In genomic region chr12:132711169-132711843, GRCh38 we compare ENCODE assay signal across 8 cellular contexts.
DNase-seq lines count a peak whose midpoint lies in the region; ATAC-seq and TF ChIP-seq lines count a peak whose summit lies in the region.

No MANE protein-coding gene starts in this region.

- peak overlapping the region; percentile 80 for H3K4me3 Mint-ChIP-seq in nephron progenitor cell

- peaks cover 16% of the 10 kb centered on the region for H3K4me1 Mint-ChIP-seq in nephron progenitor cell

- peaks cover 25% of the 10 kb centered on the region for H3K36me3 Mint-ChIP-seq in nephron progenitor cell (ENCODE audit: low read depth)

- no peak for TF ChIP-seq CTCF in nephron progenitor cell (IDR thresholded peaks at IDR 0.05)

- no peak overlapping the region for H3K27ac Mint-ChIP-seq in nephron progenitor cell

- peak; percentile 38 for DNase-seq in activated CD4-positive, alpha-beta T cell treated with anti-CD3 and anti-CD28 coated beads for 48 hours
- DNase-seq in activated CD4-positive, alpha-beta T cell treated with anti-CD3 and anti-CD28 coated beads, Interleukin-2, amount 50 U/mL, for 4 hours: no peak
- DNase-seq in T-helper 9 cell: peak; percentile 21
- DNase-seq in epidermal melanocyte (ENCODE audit: insufficient read length, low spot score): peak; percentile 16
- DNase-seq in nephron progenitor cell: peak; percentile 53
- DNase-seq in NCI-H1092 (lab: John Stamatoyannopoulos, UW): no peak
- no peak for DNase-seq in HuH-7 (ENCODE audit: low spot score)

- H3K9me3 Mint-ChIP-seq in nephron progenitor cell: peaks cover 14% of the 10 kb centered on the region

- peaks cover 3% of the 10 kb centered on the region for H3K27me3 Mint-ChIP-seq in nephron progenitor cell (ENCODE audit: low read depth, poor library complexity)

- ATAC-seq in HG03066 (IDR thresholded peaks at IDR 0.05; ENCODE audit: low read depth, unreplicated experiment): peak; percentile 14

Comparison
In these comparisons a context has a peak if more than half of its experiments do, and no peak if none do; other contexts are left out.
1. DNase-seq: peak in activated CD4-positive, alpha-beta T cell treated with anti-CD3 and anti-CD28 coated beads for 48 hours (single experiment), T-helper 9 cell (single experiment), epidermal melanocyte (single experiment) and nephron progenitor cell (single experiment); none in activated CD4-positive, alpha-beta T cell treated with anti-CD3 and anti-CD28 coated beads, Interleukin-2, amount 50 U/mL, for 4 hours (0 of 2), NCI-H1092 (single experiment) and HuH-7 (single experiment).